In the genomic region with DNA sequence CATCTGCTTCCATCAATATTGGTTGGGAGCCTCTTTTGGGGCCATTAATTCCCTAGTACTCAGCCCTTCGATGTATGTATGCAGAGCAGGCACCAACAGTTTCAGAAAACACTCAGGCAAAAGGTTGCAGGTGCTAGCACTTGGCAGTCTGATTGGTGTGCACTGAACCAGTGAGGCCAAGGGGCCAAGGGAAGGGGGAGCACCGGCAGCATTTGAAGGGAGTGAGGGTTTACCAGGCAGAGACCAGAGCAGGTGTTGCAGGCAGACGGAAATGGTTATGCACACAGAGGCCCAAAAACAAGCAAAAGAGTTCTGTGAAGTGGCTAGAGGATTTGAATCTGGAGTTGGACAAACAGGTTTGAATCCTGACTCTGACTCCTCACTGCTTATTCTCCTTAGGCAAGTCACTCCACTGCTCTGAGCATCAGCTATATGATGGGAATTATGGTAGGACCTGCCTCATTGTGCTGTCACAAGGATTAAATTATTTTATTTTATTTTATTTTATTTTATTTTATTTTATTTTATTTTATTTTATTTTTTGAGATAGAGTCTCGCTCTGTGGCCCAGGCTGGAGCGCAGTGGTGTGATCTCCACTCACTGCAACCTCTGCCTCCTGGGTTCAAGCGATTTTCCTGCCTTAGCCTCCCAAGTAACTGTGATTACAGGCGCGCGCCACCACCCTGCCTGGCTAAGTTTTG, we compare ENCODE assay signal across 1 cellular context.
A peak's percentile ranks its signal among the peaks of the same experiment; 100 is the strongest.
TF ChIP-seq lines count a peak whose summit lies in the region.

No MANE protein-coding gene starts in this region.

TF ChIP-seq in HepG2, 621 proteins besides CTCF, POLR2A, EP300 and RAD21 (continued from another document and continues in another):
- TF ChIP-seq, protein P1, sequence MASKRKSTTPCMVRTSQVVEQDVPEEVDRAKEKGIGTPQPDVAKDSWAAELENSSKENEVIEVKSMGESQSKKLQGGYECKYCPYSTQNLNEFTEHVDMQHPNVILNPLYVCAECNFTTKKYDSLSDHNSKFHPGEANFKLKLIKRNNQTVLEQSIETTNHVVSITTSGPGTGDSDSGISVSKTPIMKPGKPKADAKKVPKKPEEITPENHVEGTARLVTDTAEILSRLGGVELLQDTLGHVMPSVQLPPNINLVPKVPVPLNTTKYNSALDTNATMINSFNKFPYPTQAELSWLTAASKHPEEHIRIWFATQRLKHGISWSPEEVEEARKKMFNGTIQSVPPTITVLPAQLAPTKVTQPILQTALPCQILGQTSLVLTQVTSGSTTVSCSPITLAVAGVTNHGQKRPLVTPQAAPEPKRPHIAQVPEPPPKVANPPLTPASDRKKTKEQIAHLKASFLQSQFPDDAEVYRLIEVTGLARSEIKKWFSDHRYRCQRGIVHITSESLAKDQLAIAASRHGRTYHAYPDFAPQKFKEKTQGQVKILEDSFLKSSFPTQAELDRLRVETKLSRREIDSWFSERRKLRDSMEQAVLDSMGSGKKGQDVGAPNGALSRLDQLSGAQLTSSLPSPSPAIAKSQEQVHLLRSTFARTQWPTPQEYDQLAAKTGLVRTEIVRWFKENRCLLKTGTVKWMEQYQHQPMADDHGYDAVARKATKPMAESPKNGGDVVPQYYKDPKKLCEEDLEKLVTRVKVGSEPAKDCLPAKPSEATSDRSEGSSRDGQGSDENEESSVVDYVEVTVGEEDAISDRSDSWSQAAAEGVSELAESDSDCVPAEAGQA (IDR thresholded peaks at IDR 0.05; ENCODE audit: low read depth), result no peak
- TF ChIP-seq, protein P1 (CRISPR knock-in tag; IDR thresholded peaks at IDR 0.05; ENCODE audit: borderline replicate concordance), result no peak
- TF ChIP-seq YY1 (IDR thresholded peaks at IDR 0.05; ENCODE audit: insufficient read depth, insufficient replicate concordance, low read depth, low read length), result peak; percentile 22
- TF ChIP-seq ASH2L (IDR thresholded peaks at IDR 0.05; ENCODE audit: insufficient read length, low read depth, low read length), result no peak
- TF ChIP-seq ZNF382 (CRISPR knock-in tag; IDR thresholded peaks at IDR 0.05; ENCODE audit: borderline replicate concordance), result no peak
- no peak for TF ChIP-seq NFIB (CRISPR knock-in tag; IDR thresholded peaks at IDR 0.05; ENCODE audit: borderline replicate concordance)
- TF ChIP-seq, protein P2, sequence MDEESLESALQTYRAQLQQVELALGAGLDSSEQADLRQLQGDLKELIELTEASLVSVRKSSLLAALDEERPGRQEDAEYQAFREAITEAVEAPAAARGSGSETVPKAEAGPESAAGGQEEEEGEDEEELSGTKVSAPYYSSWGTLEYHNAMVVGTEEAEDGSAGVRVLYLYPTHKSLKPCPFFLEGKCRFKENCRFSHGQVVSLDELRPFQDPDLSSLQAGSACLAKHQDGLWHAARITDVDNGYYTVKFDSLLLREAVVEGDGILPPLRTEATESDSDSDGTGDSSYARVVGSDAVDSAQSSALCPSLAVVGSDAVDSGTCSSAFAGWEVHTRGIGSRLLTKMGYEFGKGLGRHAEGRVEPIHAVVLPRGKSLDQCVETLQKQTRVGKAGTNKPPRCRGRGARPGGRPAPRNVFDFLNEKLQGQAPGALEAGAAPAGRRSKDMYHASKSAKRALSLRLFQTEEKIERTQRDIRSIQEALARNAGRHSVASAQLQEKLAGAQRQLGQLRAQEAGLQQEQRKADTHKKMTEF (CRISPR knock-in tag; IDR thresholded peaks at IDR 0.05), result no peak
- no peak for TF ChIP-seq BRD4 (CRISPR knock-in tag; IDR thresholded peaks at IDR 0.05)
- TF ChIP-seq FOXA1 (IDR thresholded peaks at IDR 0.05), result no peak
- no peak for TF ChIP-seq FOXA1 (CRISPR knock-in tag; IDR thresholded peaks at IDR 0.05)
- no peak for TF ChIP-seq NAIF1 (CRISPR knock-in tag; IDR thresholded peaks at IDR 0.05; ENCODE audit: borderline replicate concordance)
- TF ChIP-seq, protein P3, sequence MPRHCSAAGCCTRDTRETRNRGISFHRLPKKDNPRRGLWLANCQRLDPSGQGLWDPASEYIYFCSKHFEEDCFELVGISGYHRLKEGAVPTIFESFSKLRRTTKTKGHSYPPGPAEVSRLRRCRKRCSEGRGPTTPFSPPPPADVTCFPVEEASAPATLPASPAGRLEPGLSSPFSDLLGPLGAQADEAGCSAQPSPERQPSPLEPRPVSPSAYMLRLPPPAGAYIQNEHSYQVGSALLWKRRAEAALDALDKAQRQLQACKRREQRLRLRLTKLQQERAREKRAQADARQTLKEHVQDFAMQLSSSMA (CRISPR knock-in tag; IDR thresholded peaks at IDR 0.05), result no peak
- TF ChIP-seq RARG (CRISPR knock-in tag; IDR thresholded peaks at IDR 0.05; ENCODE audit: low read depth), result no peak
- TF ChIP-seq, protein P4, sequence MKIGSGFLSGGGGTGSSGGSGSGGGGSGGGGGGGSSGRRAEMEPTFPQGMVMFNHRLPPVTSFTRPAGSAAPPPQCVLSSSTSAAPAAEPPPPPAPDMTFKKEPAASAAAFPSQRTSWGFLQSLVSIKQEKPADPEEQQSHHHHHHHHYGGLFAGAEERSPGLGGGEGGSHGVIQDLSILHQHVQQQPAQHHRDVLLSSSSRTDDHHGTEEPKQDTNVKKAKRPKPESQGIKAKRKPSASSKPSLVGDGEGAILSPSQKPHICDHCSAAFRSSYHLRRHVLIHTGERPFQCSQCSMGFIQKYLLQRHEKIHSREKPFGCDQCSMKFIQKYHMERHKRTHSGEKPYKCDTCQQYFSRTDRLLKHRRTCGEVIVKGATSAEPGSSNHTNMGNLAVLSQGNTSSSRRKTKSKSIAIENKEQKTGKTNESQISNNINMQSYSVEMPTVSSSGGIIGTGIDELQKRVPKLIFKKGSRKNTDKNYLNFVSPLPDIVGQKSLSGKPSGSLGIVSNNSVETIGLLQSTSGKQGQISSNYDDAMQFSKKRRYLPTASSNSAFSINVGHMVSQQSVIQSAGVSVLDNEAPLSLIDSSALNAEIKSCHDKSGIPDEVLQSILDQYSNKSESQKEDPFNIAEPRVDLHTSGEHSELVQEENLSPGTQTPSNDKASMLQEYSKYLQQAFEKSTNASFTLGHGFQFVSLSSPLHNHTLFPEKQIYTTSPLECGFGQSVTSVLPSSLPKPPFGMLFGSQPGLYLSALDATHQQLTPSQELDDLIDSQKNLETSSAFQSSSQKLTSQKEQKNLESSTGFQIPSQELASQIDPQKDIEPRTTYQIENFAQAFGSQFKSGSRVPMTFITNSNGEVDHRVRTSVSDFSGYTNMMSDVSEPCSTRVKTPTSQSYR (CRISPR knock-in tag; IDR thresholded peaks at IDR 0.05; ENCODE audit: borderline replicate concordance), result no peak
- no peak for TF ChIP-seq ATRX (CRISPR knock-in tag; IDR thresholded peaks at IDR 0.05; ENCODE audit: borderline replicate concordance)
- no peak for TF ChIP-seq GATA4 (IDR thresholded peaks at IDR 0.05; ENCODE audit: borderline replicate concordance, low read depth)
- TF ChIP-seq ZNF264 (CRISPR knock-in tag; IDR thresholded peaks at IDR 0.05), result 0 out of 2 replicates have a peak, but pooled peaks have one; percentile 31
- TF ChIP-seq MAF1 (CRISPR knock-in tag; IDR thresholded peaks at IDR 0.05; ENCODE audit: borderline replicate concordance), result no peak
- TF ChIP-seq ZNF383 (CRISPR knock-in tag; IDR thresholded peaks at IDR 0.05; ENCODE audit: borderline replicate concordance), result no peak
- TF ChIP-seq, protein P5, sequence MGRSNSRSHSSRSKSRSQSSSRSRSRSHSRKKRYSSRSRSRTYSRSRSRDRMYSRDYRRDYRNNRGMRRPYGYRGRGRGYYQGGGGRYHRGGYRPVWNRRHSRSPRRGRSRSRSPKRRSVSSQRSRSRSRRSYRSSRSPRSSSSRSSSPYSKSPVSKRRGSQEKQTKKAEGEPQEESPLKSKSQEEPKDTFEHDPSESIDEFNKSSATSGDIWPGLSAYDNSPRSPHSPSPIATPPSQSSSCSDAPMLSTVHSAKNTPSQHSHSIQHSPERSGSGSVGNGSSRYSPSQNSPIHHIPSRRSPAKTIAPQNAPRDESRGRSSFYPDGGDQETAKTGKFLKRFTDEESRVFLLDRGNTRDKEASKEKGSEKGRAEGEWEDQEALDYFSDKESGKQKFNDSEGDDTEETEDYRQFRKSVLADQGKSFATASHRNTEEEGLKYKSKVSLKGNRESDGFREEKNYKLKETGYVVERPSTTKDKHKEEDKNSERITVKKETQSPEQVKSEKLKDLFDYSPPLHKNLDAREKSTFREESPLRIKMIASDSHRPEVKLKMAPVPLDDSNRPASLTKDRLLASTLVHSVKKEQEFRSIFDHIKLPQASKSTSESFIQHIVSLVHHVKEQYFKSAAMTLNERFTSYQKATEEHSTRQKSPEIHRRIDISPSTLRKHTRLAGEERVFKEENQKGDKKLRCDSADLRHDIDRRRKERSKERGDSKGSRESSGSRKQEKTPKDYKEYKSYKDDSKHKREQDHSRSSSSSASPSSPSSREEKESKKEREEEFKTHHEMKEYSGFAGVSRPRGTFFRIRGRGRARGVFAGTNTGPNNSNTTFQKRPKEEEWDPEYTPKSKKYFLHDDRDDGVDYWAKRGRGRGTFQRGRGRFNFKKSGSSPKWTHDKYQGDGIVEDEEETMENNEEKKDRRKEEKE (IDR thresholded peaks at IDR 0.05), result no peak
- TF ChIP-seq, protein P6, sequence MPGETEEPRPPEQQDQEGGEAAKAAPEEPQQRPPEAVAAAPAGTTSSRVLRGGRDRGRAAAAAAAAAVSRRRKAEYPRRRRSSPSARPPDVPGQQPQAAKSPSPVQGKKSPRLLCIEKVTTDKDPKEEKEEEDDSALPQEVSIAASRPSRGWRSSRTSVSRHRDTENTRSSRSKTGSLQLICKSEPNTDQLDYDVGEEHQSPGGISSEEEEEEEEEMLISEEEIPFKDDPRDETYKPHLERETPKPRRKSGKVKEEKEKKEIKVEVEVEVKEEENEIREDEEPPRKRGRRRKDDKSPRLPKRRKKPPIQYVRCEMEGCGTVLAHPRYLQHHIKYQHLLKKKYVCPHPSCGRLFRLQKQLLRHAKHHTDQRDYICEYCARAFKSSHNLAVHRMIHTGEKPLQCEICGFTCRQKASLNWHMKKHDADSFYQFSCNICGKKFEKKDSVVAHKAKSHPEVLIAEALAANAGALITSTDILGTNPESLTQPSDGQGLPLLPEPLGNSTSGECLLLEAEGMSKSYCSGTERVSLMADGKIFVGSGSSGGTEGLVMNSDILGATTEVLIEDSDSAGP (CRISPR knock-in tag; IDR thresholded peaks at IDR 0.05; ENCODE audit: borderline replicate concordance), result no peak
- TF ChIP-seq IKZF1 (IDR thresholded peaks at IDR 0.05), result no peak
- 0 out of 2 replicates have a peak, but pooled peaks have one; percentile 24 for TF ChIP-seq FOSL2 (CRISPR knock-in tag; IDR thresholded peaks at IDR 0.05)
- no peak for TF ChIP-seq RAD51 (IDR thresholded peaks at IDR 0.05; ENCODE audit: borderline replicate concordance)
- TF ChIP-seq, protein P7, sequence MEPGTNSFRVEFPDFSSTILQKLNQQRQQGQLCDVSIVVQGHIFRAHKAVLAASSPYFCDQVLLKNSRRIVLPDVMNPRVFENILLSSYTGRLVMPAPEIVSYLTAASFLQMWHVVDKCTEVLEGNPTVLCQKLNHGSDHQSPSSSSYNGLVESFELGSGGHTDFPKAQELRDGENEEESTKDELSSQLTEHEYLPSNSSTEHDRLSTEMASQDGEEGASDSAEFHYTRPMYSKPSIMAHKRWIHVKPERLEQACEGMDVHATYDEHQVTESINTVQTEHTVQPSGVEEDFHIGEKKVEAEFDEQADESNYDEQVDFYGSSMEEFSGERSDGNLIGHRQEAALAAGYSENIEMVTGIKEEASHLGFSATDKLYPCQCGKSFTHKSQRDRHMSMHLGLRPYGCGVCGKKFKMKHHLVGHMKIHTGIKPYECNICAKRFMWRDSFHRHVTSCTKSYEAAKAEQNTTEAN (CRISPR knock-in tag; conservative IDR thresholded peaks at IDR 0.05), result no peak
- TF ChIP-seq MYNN (CRISPR knock-in tag; IDR thresholded peaks at IDR 0.05; ENCODE audit: low read depth), result no peak
- TF ChIP-seq TGIF2 (CRISPR knock-in tag; IDR thresholded peaks at IDR 0.05), result no peak
- TF ChIP-seq KDM6A (CRISPR knock-in tag; IDR thresholded peaks at IDR 0.05; ENCODE audit: low read depth), result no peak
- TF ChIP-seq, protein P8, sequence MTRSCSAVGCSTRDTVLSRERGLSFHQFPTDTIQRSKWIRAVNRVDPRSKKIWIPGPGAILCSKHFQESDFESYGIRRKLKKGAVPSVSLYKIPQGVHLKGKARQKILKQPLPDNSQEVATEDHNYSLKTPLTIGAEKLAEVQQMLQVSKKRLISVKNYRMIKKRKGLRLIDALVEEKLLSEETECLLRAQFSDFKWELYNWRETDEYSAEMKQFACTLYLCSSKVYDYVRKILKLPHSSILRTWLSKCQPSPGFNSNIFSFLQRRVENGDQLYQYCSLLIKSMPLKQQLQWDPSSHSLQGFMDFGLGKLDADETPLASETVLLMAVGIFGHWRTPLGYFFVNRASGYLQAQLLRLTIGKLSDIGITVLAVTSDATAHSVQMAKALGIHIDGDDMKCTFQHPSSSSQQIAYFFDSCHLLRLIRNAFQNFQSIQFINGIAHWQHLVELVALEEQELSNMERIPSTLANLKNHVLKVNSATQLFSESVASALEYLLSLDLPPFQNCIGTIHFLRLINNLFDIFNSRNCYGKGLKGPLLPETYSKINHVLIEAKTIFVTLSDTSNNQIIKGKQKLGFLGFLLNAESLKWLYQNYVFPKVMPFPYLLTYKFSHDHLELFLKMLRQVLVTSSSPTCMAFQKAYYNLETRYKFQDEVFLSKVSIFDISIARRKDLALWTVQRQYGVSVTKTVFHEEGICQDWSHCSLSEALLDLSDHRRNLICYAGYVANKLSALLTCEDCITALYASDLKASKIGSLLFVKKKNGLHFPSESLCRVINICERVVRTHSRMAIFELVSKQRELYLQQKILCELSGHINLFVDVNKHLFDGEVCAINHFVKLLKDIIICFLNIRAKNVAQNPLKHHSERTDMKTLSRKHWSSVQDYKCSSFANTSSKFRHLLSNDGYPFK (CRISPR knock-in tag; IDR thresholded peaks at IDR 0.05; ENCODE audit: borderline replicate concordance), result no peak
- no peak for TF ChIP-seq ZNF343 (CRISPR knock-in tag; IDR thresholded peaks at IDR 0.05)
- TF ChIP-seq ZNF546 (CRISPR knock-in tag; conservative IDR thresholded peaks at IDR 0.05), result no peak
- TF ChIP-seq ZNF557 (CRISPR knock-in tag; IDR thresholded peaks at IDR 0.05), result no peak
- no peak for TF ChIP-seq ATAD3A (CRISPR knock-in tag; IDR thresholded peaks at IDR 0.05)
- no peak for TF ChIP-seq ZNF616 (CRISPR knock-in tag; IDR thresholded peaks at IDR 0.05; ENCODE audit: low read depth)
- TF ChIP-seq CBX5 (CRISPR knock-in tag; IDR thresholded peaks at IDR 0.05; ENCODE audit: borderline replicate concordance), result no peak
- TF ChIP-seq RBFOX2 (IDR thresholded peaks at IDR 0.05; ENCODE audit: low read depth, low read length), result no peak
- TF ChIP-seq KMT2B (CRISPR knock-in tag; IDR thresholded peaks at IDR 0.05), result no peak
- no peak for TF ChIP-seq ERF (CRISPR knock-in tag; IDR thresholded peaks at IDR 0.05)
- no peak for TF ChIP-seq MBD4 (IDR thresholded peaks at IDR 0.05; ENCODE audit: borderline replicate concordance, low read length)
